ENCODE assay signal across 2 cellular contexts in the genomic region with DNA sequence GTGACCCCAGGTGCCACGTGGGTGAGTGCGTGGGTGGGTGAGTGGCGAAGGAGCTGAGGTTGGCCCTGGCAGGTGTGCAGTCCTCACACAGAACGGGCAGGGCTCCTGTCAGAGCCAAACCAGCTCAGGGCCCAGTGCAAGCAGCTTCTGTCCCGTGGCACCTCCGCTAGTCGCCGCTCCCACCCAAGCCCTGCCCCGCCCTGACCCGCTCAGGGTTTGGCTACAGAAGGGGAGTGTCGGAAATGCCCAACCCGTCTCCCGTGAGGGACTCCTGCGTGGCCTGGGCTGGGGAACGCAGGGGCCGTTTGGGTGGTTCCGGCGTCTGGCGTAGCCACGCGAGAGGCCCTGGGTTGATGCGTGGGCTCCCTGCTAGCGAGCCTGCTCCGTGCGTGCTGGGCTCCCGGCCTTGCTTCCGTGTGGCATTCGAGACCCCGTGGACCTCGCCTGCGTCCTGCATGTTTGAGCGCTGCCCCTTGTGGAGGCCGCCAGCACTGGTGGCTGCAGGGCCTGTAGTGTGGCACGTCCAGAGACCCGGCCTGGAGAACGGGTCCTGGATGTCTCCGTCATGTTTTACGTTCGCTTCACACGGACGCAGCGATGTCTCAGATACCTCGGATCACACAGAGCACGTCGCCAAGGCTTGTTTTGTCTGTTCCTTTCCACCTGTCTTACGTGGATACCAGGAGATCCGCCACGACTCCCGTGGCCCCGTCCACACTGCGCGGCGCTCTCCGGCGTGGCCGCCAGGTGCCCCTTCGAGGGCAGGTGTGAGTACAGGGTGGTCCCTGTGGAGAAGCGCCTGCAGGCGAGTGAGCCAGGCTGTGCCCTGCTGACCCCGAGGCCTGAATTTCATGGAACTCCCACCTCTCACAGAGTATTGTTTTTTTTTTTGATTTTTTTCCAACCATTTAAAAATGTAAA.
TF ChIP-seq lines count a peak whose summit lies in the region.

No MANE protein-coding gene starts in this region.

TF ChIP-seq in HEK293, 187 proteins besides CTCF, POLR2A, EP300 and RAD21:
- TF ChIP-seq, protein P1, sequence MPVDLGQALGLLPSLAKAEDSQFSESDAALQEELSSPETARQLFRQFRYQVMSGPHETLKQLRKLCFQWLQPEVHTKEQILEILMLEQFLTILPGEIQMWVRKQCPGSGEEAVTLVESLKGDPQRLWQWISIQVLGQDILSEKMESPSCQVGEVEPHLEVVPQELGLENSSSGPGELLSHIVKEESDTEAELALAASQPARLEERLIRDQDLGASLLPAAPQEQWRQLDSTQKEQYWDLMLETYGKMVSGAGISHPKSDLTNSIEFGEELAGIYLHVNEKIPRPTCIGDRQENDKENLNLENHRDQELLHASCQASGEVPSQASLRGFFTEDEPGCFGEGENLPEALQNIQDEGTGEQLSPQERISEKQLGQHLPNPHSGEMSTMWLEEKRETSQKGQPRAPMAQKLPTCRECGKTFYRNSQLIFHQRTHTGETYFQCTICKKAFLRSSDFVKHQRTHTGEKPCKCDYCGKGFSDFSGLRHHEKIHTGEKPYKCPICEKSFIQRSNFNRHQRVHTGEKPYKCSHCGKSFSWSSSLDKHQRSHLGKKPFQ (tag by site-specific recombination; IDR thresholded peaks at IDR 0.05) = no peak
- TF ChIP-seq KLF1 (tag by site-specific recombination; IDR thresholded peaks at IDR 0.05) (peak; percentile 83), EGR2 (tag by site-specific recombination; IDR thresholded peaks at IDR 0.05; ENCODE audit: low read depth) (0 out of 2 replicates have a peak, but pooled peaks have one; percentile 15)

TF ChIP-seq in GM12878, 131 proteins besides CTCF, POLR2A, EP300 and RAD21:
- TF ChIP-seq IRF4 (IDR thresholded peaks at IDR 0.05; ENCODE audit: low read depth, low read length) (no peak), SUPT20H (IDR thresholded peaks at IDR 0.05; ENCODE audit: borderline replicate concordance, control insufficient read depth, low read depth, low read length) (no peak), BHLHE40 (IDR thresholded peaks at IDR 0.05; ENCODE audit: borderline replicate concordance in 1 of 2, low read depth in 2 of 2, low read length in 1 of 2) (no peak), EED (IDR thresholded peaks at IDR 0.05; ENCODE audit: low read depth) (no peak), NBN (IDR thresholded peaks at IDR 0.05) (no peak), BMI1 (IDR thresholded peaks at IDR 0.05; ENCODE audit: borderline replicate concordance) (no peak)
- TF ChIP-seq, protein P2, sequence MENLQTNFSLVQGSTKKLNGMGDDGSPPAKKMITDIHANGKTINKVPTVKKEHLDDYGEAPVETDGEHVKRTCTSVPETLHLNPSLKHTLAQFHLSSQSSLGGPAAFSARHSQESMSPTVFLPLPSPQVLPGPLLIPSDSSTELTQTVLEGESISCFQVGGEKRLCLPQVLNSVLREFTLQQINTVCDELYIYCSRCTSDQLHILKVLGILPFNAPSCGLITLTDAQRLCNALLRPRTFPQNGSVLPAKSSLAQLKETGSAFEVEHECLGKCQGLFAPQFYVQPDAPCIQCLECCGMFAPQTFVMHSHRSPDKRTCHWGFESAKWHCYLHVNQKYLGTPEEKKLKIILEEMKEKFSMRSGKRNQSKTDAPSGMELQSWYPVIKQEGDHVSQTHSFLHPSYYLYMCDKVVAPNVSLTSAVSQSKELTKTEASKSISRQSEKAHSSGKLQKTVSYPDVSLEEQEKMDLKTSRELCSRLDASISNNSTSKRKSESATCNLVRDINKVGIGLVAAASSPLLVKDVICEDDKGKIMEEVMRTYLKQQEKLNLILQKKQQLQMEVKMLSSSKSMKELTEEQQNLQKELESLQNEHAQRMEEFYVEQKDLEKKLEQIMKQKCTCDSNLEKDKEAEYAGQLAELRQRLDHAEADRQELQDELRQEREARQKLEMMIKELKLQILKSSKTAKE (IDR thresholded peaks at IDR 0.05; ENCODE audit: low read depth, poor library complexity, severe bottlenecking) = no peak
TF ChIP-seq in GM12878: peak in this region for 0.
